8 cellular contexts compared by ENCODE assay signal in the genomic region with DNA sequence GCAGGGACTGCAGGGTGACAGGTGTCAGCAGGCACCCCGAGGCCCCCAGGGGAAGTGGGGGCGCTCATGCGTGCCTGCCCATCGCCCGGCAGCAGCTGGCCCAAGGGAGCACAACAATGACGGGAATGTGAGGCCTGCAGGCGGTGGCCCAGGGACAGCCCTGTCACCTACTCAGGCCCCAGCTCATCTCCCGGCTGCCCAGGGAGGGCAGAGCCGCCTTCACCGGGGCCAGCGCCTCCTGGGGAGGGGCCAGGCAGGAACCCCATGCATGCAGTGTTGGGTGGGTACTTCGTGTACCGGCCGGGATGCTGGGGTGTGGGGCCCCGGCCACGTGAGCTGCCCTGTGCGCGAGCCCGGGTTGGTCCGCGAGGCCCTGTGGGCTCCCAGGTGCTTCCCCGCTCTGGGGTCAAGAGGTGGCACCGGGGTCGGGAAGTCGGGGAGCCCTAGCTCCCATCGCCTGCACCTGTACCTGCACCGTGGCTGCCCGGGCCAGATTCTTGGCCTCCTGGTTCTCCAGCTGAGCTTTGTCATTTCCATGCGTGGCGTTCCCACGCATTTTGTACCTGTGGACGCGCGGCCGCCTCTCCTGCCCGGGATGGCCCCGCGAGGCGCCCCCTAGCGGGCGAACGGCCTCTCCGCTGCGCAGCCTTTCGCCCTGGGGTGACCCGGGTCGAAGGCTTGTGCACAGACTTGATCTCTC. TPM values are rescaled to one million over a fixed set of nuclear protein-coding genes. Genes with fewer than 3 reads are reported as not detected.
A peak's percentile ranks its signal among the peaks of the same experiment; 100 is the strongest.
DNase-seq lines count a peak whose midpoint lies in the region; ATAC-seq and TF ChIP-seq lines count a peak whose summit lies in the region.

No MANE protein-coding gene starts in this region.

- H3K4me1 ChIP-seq in mucosa of descending colon (ENCODE audit: low read depth): peaks cover 19% of the 10 kb centered on the region

- no peak overlapping the region for H3K27ac ChIP-seq in AG04450 (ENCODE audit: low read depth, low read length)

- no peaks in the 10 kb centered on the region for H3K36me3 ChIP-seq in mucosa of descending colon (ENCODE audit: low read depth)

- H3K4me3 ChIP-seq in AG04450 (ENCODE audit: low read depth, low read length) (no peak overlapping the region), astrocyte of the spinal cord (ENCODE audit: low read depth, low read length) (no peak overlapping the region), mucosa of descending colon (no peak overlapping the region)

- TF ChIP-seq CTCF in AG04450 (IDR thresholded peaks at IDR 0.05; ENCODE audit: low read depth, low read length) (peak; percentile 36), astrocyte of the spinal cord (IDR thresholded peaks at IDR 0.05; ENCODE audit: low read depth, low read length) (peak; percentile 59), mucosa of descending colon (IDR thresholded peaks at IDR 0.05) (peak; percentile 52)

- POLR2A ChIA-PET in AG04450 (lab: Yijun Ruan, JAX): no interaction called here

- H3K9me3 ChIP-seq in AG04450 (ENCODE audit: control insufficient read depth, insufficient read depth, low read length) (peaks cover 3% of the 10 kb centered on the region; the same call in 1 of the 2 replicates), mucosa of descending colon (no peaks in the 10 kb centered on the region)

- in situ Hi-C loops in astrocyte of the spinal cord (cut with HindIII; ENCODE audit: low sequenced_read_pairs): no loop called here

- CTCF ChIA-PET in AG04450 (lab: Charles Lee): interaction anchor here (0.5 kb wide), 1 partner anchor 204 kb away, joined by 3 read pairs; no protein-coding TSS in a partner anchor

- no peak for DNase-seq in AG04450 (ENCODE audit: low read depth, low spot score)
- DNase-seq in astrocyte of the spinal cord (ENCODE audit: low read depth, low spot score): no peak
- no peak for DNase-seq in mucosa of descending colon
- DNase-seq in mucosa of gallbladder (ENCODE audit: low spot score): no peak

- no peak for TF ChIP-seq EP300 in Ishikawa (IDR thresholded peaks at IDR 0.05; ENCODE audit: borderline replicate concordance)

- intact Hi-C loops in mucosa of descending colon (cut with DNase I, micrococcal nuclease): no loop called here

- no peak for TF ChIP-seq RAD21 in Ishikawa (IDR thresholded peaks at IDR 0.05; ENCODE audit: low read depth)

- H3K27me3 ChIP-seq in AG04450 (ENCODE audit: control insufficient read depth, insufficient read depth, low read length): no peaks in the 10 kb centered on the region

- ATAC-seq in mucosa of descending colon (no peak), GM21529 (IDR thresholded peaks at IDR 0.05; ENCODE audit: unreplicated experiment) (no peak), GM18520 (IDR thresholded peaks at IDR 0.05; ENCODE audit: unreplicated experiment) (no peak), HG03469 (IDR thresholded peaks at IDR 0.05; ENCODE audit: unreplicated experiment) (no peak)

TF ChIP-seq in Ishikawa, 13 proteins besides CTCF, POLR2A, EP300 and RAD21:
- TF ChIP-seq ZBTB7A (IDR thresholded peaks at IDR 0.05; ENCODE audit: low read depth): 0 out of 2 replicates have a peak, but pooled peaks have one; percentile 38
- no peak for TF ChIP-seq EGR1 (IDR thresholded peaks at IDR 0.05)
- TF ChIP-seq YY1 (IDR thresholded peaks at IDR 0.05; ENCODE audit: low read depth): no peak
- peak; percentile 59 for TF ChIP-seq TCF12 (IDR thresholded peaks at IDR 0.05; ENCODE audit: low read depth)
- peak; percentile 71 for TF ChIP-seq TEAD4 (IDR thresholded peaks at IDR 0.05)
- TF ChIP-seq, protein P1, sequence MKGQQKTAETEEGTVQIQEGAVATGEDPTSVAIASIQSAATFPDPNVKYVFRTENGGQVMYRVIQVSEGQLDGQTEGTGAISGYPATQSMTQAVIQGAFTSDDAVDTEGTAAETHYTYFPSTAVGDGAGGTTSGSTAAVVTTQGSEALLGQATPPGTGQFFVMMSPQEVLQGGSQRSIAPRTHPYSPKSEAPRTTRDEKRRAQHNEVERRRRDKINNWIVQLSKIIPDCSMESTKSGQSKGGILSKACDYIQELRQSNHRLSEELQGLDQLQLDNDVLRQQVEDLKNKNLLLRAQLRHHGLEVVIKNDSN (IDR thresholded peaks at IDR 0.05): no peak
- no peak for TF ChIP-seq CEBPB (IDR thresholded peaks at IDR 0.05)
- TF ChIP-seq, protein P2, sequence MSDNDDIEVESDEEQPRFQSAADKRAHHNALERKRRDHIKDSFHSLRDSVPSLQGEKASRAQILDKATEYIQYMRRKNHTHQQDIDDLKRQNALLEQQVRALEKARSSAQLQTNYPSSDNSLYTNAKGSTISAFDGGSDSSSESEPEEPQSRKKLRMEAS (IDR thresholded peaks at IDR 0.05): no peak; the same call in 1 of the 2 replicates
- TF ChIP-seq CREB1 (IDR thresholded peaks at IDR 0.05; ENCODE audit: low read depth): no peak

RNA-seq across cellular contexts. Expression of a gene that starts 0.8 kb away (rescaled TPM):
- not detected in 2 replicates for polyA plus RNA-seq in AG04450 (2011; rRNA removed)
- polyA minus RNA-seq in AG04450 (2011; rRNA and poly(A)+ RNA removed): not detected in 2 replicates
- 1 to 10 TPM in 1 of 3 donors, under 1 TPM in 2; 0.17 to 1.1 (median 0.24) TPM for total RNA-seq in mucosa of descending colon
- 2.0 TPM for total RNA-seq in mucosa of gallbladder

RNA-seq across cellular contexts. Expression of a gene that starts 19.5 kb away (rescaled TPM):
- 2.4 and 2.9 TPM in 2 replicates for polyA plus RNA-seq in AG04450 (2011; rRNA removed)
- polyA minus RNA-seq in AG04450 (2011; rRNA and poly(A)+ RNA removed): 0.96 and 2.2 TPM in 2 replicates
- total RNA-seq in mucosa of descending colon (under 1 TPM; 0.38 to 0.58 (median 0.51) TPM), mucosa of gallbladder (0.35 TPM)

RNA-seq across cellular contexts. Expression of a gene that starts 39.2 kb away (rescaled TPM):
- 1.0 TPM in 2 replicates for polyA plus RNA-seq in AG04450 (2011; rRNA removed)
- polyA minus RNA-seq in AG04450 (2011; rRNA and poly(A)+ RNA removed): 0.69 and 0.70 TPM in 2 replicates
- total RNA-seq in mucosa of descending colon (under 1 TPM; 0.23 to 0.63 (median 0.47) TPM), mucosa of gallbladder (0.49 TPM)
